ENCODE assay signal across 10 cellular contexts in genomic region chr11:14645985-14646900, GRCh38. TPM values are rescaled to one million over a fixed set of nuclear protein-coding genes. Genes with fewer than 3 reads are reported as not detected.
A peak's percentile ranks its signal among the peaks of the same experiment; 100 is the strongest.
DNase-seq lines count a peak whose midpoint lies in the region; ATAC-seq and TF ChIP-seq lines count a peak whose summit lies in the region.
"Had no signal": no experiment of that assay in that cellular context is flagged by ENCODE, and none has a peak within 500 bp of the region (broad histone marks: within the 10 kb centered on the region; RNA-seq: fewer than 3 reads in every experiment).

No MANE protein-coding gene starts in this region.

- H3K27ac ChIP-seq in HUES48 (ENCODE audit: low read depth, low read length), result no peak overlapping the region

- H3K27me3 Mint-ChIP-seq in CD14-positive monocyte (ENCODE audit: low read depth in 3 of 3), result peaks cover 0 to 2% (median 0%) of the 10 kb centered on the region in 3 donors
- no peaks in the 10 kb centered on the region for H3K27me3 Mint-ChIP-seq in activated T-helper 1 cell treated with anti-CD3 and anti-CD28 coated beads, Interleukin-12 subunit alpha, Interleukin-12 subunit beta, Interleukin-2, Interleukin-4 antibody, amounts not matched to agents 30 ng/mL and 10 ng/mL and 1 ng/mL, durations not matched to agents 14 hours and 24 hours and 36 hours (ENCODE audit: insufficient read depth)

- H3K4me3 Mint-ChIP-seq in CD14-positive monocyte, result peak overlapping the region; percentile 96
- H3K4me3 Mint-ChIP-seq in activated T-helper 1 cell treated with anti-CD3 and anti-CD28 coated beads, Interleukin-12 subunit alpha, Interleukin-12 subunit beta, Interleukin-2, Interleukin-4 antibody, amounts not matched to agents 30 ng/mL and 10 ng/mL and 1 ng/mL, durations not matched to agents 14 hours and 24 hours and 36 hours, result peak overlapping the region; percentile 91

- peak overlapping the region in 3 of 7 donors; percentile 0 to 43 (median 31) for H3K27ac Mint-ChIP-seq in CD14-positive monocyte
- peak overlapping the region; percentile 92 for H3K27ac Mint-ChIP-seq in activated T-helper 1 cell treated with anti-CD3 and anti-CD28 coated beads, Interleukin-12 subunit alpha, Interleukin-12 subunit beta, Interleukin-2, Interleukin-4 antibody, amounts not matched to agents 30 ng/mL and 10 ng/mL and 1 ng/mL, durations not matched to agents 14 hours and 24 hours and 36 hours

- DNase-seq in CD14-positive monocyte (ENCODE audit: low spot score) (no peak), NCI-H1436 treated with DMSO at 0.1 percent for 48 hours (lab: John Stamatoyannopoulos, UW) (no peak)
- no peak for DNase-seq in activated T-helper 1 cell treated with anti-CD3 and anti-CD28 coated beads, Interleukin-12 subunit alpha, Interleukin-12 subunit beta, Interleukin-2, Interleukin-4 antibody, amounts not matched to agents 30 ng/mL and 10 ng/mL and 1 ng/mL, durations not matched to agents 14 hours and 24 hours and 36 hours (ENCODE audit: low spot score)
- no peak for DNase-seq in stimulated activated CD4-positive, alpha-beta T cell treated with anti-CD3 and anti-CD28 coated beads, Interleukin-4, amount 100 ng/mL, for 1 hour
- DNase-seq: activated CD4-positive, alpha-beta T cell treated with anti-CD3 and anti-CD28 coated beads, Interleukin-2, amount 50 U/mL, for 48 hours had no signal

- peaks cover 35% of the 10 kb centered on the region for H3K4me1 Mint-ChIP-seq in CD14-positive monocyte
- peaks cover 58% of the 10 kb centered on the region for H3K4me1 Mint-ChIP-seq in activated T-helper 1 cell treated with anti-CD3 and anti-CD28 coated beads, Interleukin-12 subunit alpha, Interleukin-12 subunit beta, Interleukin-2, Interleukin-4 antibody, amounts not matched to agents 30 ng/mL and 10 ng/mL and 1 ng/mL, durations not matched to agents 14 hours and 24 hours and 36 hours (ENCODE audit: low read depth)

- ATAC-seq in HG03565 (IDR thresholded peaks at IDR 0.05; ENCODE audit: unreplicated experiment) (no peak), HG03196 (IDR thresholded peaks at IDR 0.05; ENCODE audit: unreplicated experiment) (no peak)

- H3K36me3 Mint-ChIP-seq in CD14-positive monocyte, result peaks cover 8 to 16% of the 10 kb centered on the region in 2 donors
- peaks cover 50% of the 10 kb centered on the region for H3K36me3 Mint-ChIP-seq in activated T-helper 1 cell treated with anti-CD3 and anti-CD28 coated beads, Interleukin-12 subunit alpha, Interleukin-12 subunit beta, Interleukin-2, Interleukin-4 antibody, amounts not matched to agents 30 ng/mL and 10 ng/mL and 1 ng/mL, durations not matched to agents 14 hours and 24 hours and 36 hours (ENCODE audit: low read depth)

- H3K9me3 ChIP-seq in HUES48 (ENCODE audit: control insufficient read depth, insufficient read depth, low read length) (no peaks in the 10 kb centered on the region), mononuclear cell (ENCODE audit: low read depth, low read length) (no peaks in the 10 kb centered on the region)

- H3K27me3 ChIP-seq in HUES48 (ENCODE audit: control insufficient read depth, insufficient read depth, low read length) (peaks cover 42% of the 10 kb centered on the region), mononuclear cell (ENCODE audit: insufficient read depth, low read length) (no peaks in the 10 kb centered on the region)

- H3K4me1 ChIP-seq in HUES48 (ENCODE audit: control insufficient read depth, insufficient read depth, low read length) (peaks cover 19% of the 10 kb centered on the region), mononuclear cell (ENCODE audit: insufficient read depth, low read length) (peaks cover 15% of the 10 kb centered on the region)

- H3K36me3 ChIP-seq in HUES48 (ENCODE audit: control insufficient read depth, insufficient read depth, low read length), result no peaks in the 10 kb centered on the region

- H3K9ac ChIP-seq in HUES48 (ENCODE audit: low read depth, low read length), result no peak overlapping the region

- H3K4me3 ChIP-seq in HUES48 (ENCODE audit: low read depth, low read length) (peak overlapping the region; percentile 72), mononuclear cell (ENCODE audit: low read length) (peak overlapping the region; percentile 80)

- peaks cover 0 to 5% (median 4%) of the 10 kb centered on the region in 7 donors for H3K9me3 Mint-ChIP-seq in CD14-positive monocyte
- no peaks in the 10 kb centered on the region for H3K9me3 Mint-ChIP-seq in activated T-helper 1 cell treated with anti-CD3 and anti-CD28 coated beads, Interleukin-12 subunit alpha, Interleukin-12 subunit beta, Interleukin-2, Interleukin-4 antibody, amounts not matched to agents 30 ng/mL and 10 ng/mL and 1 ng/mL, durations not matched to agents 14 hours and 24 hours and 36 hours

- TF ChIP-seq CTCF in CD14-positive monocyte (IDR thresholded peaks at IDR 0.05), result no peak

- intact Hi-C loops in CD14-positive monocyte (cut with micrococcal nuclease), result loop anchor here (10.0 kb wide), 2 partner anchors 101 to 259 kb away; no protein-coding TSS in a partner anchor
- intact Hi-C loops in activated T-helper 1 cell treated with anti-CD3 and anti-CD28 coated beads, Interleukin-12 subunit alpha, Interleukin-12 subunit beta, Interleukin-2, Interleukin-4 antibody, amounts not matched to agents 30 ng/mL and 10 ng/mL and 1 ng/mL, durations not matched to agents 14 hours and 24 hours and 36 hours (cut with micrococcal nuclease), result loop anchor here (1.0 to 10.0 kb wide), 16 partner anchors 8 to 1439 kb away; partner anchors contain the start of genes COPB1, PSMA1 and RRAS2

RNA-seq across cellular contexts. Expression of gene PDE3B, which starts 2.6 kb away (rescaled TPM):
- 1 to 10 TPM; 5.2 to 6.0 TPM for polyA plus RNA-seq in CD14-positive monocyte
- total RNA-seq in activated T-helper 1 cell treated with anti-CD3 and anti-CD28 coated beads, Interleukin-12 subunit alpha, Interleukin-12 subunit beta, Interleukin-2, Interleukin-4 antibody, amounts not matched to agents 30 ng/mL and 10 ng/mL and 1 ng/mL, durations not matched to agents 14 hours and 24 hours and 36 hours, result 62.8 and 64.0 TPM in 2 replicates
- total RNA-seq in mononuclear cell, result 149 TPM
- total RNA-seq: HT1080 had no signal
